Comparison of ENCODE assay signal across 17 cellular contexts in the genomic region with DNA sequence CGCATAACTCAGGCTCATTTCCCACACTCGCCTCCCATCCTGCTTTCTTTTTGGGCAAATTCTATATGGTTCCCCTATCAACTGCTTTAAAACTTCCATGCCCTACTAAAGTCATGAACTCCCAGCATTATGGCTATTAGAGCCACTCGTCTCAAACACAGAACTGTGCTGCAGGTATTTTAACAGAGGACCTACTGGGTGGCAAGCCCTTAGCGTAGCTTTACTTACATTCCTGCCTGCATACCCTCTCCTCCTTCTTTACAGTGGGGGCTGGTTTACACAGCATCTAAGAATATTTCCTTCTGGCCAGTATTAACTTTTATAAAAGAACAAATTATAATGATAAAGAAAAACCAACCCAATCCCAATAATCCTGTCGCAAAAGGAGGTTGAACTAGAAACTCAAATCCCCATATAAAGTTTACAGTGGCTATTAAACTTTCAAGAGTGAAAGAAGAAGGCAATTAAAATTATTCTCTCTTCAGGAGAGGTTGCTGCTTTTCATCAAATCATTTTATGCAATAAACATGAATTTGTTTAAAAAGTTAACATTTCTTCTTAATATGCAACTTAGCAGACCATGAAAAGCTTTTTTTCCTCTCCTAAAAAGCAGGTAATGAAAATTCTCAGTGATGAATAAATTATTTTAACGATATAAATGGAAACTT.
DNase-seq lines count a peak whose midpoint lies in the region; ATAC-seq and TF ChIP-seq lines count a peak whose summit lies in the region.
"Had no signal": no experiment of that assay in that cellular context is flagged by ENCODE, and none has a peak within 500 bp of the region (broad histone marks: within the 10 kb centered on the region; RNA-seq: fewer than 3 reads in every experiment).

No MANE protein-coding gene starts in this region.

- no peaks in the 10 kb centered on the region for H3K9me3 ChIP-seq in HEK293 (ENCODE audit: control insufficient read depth, insufficient read depth, low read depth, low read length)
- H3K9me3 ChIP-seq: BLaER1, Caco-2 had no signal

- H3K36me3 Mint-ChIP-seq in WTC11 (peaks cover 10% of the 10 kb centered on the region), glutamatergic neuron (ENCODE audit: unreplicated experiment) (peaks cover 5% of the 10 kb centered on the region)
- H3K36me3 Mint-ChIP-seq: CD4-positive, CD25-positive, alpha-beta regulatory T cell; CD8-positive, alpha-beta T cell had no signal

- CTCF ChIA-PET in HEK293 (lab: Yijun Ruan, JAX) (no interaction called here), WTC11 (lab: Charles Lee) (no interaction called here)

- H3K27me3 Mint-ChIP-seq in WTC11 (ENCODE audit: low read depth) (no peaks in the 10 kb centered on the region), glutamatergic neuron (ENCODE audit: unreplicated experiment) (peaks cover 21% of the 10 kb centered on the region)
- H3K27me3 Mint-ChIP-seq: B cell; CD4-positive, CD25-positive, alpha-beta regulatory T cell had no signal

- peaks cover 75% of the 10 kb centered on the region for H3K4me1 Mint-ChIP-seq in WTC11
- peaks cover 64% of the 10 kb centered on the region for H3K4me1 Mint-ChIP-seq in glutamatergic neuron (ENCODE audit: low read depth, unreplicated experiment)
- H3K4me1 Mint-ChIP-seq: B cell; CD4-positive, CD25-positive, alpha-beta regulatory T cell had no signal

- DNase-seq in WTC11 (ENCODE audit: low spot score) (no peak), glutamatergic neuron (no peak), 8988T (no peak), NCI-H2081 treated with DMSO at 0.1 percent for 48 hours (lab: John Stamatoyannopoulos, UW) (no peak), hepatic stellate cell (ENCODE audit: low spot score) (no peak)
- DNase-seq: Caco-2; CD4-positive, CD25-positive, alpha-beta regulatory T cell; CD8-positive, alpha-beta T cell; DMS153; DND-41; GM23248; HCEC 1CT; HFFc6 had no signal

- H3K4me3 Mint-ChIP-seq in WTC11 (no peak overlapping the region), glutamatergic neuron (ENCODE audit: unreplicated experiment) (no peak overlapping the region)
- H3K4me3 Mint-ChIP-seq: B cell; CD4-positive, CD25-positive, alpha-beta regulatory T cell; CD8-positive, alpha-beta T cell; HFFc6 had no signal

- peaks cover 18% of the 10 kb centered on the region for H3K4me1 ChIP-seq in HEK293 (ENCODE audit: control insufficient read depth, insufficient read depth, low read length)
- H3K4me1 ChIP-seq: BLaER1, Caco-2 had no signal

- no peaks in the 10 kb centered on the region for H3K36me3 ChIP-seq in HEK293 (ENCODE audit: control insufficient read depth in 2 of 2, insufficient read depth in 1 of 2, low read length in 2 of 2)
- H3K36me3 ChIP-seq: BLaER1 had no signal

- POLR2A ChIA-PET in HEK293 (lab: Yijun Ruan, JAX) = no interaction called here
- POLR2A ChIA-PET in WTC11 (lab: Charles Lee) = no interaction called here

- H3K4me3 ChIP-seq in HEK293 (ENCODE audit: low read depth, low read length) = no peak overlapping the region
- H3K4me3 ChIP-seq: BLaER1, GM23248 had no signal

- H3K27ac ChIP-seq in HEK293 (ENCODE audit: extremely low read depth, low read depth, low read length) = no peak overlapping the region
- H3K27ac ChIP-seq: BLaER1, C4-2B, GM23248 had no signal

- H3K9me3 Mint-ChIP-seq in WTC11 = peaks cover 6% of the 10 kb centered on the region
- peaks cover 45% of the 10 kb centered on the region for H3K9me3 Mint-ChIP-seq in glutamatergic neuron (ENCODE audit: unreplicated experiment)

- H3K27ac Mint-ChIP-seq in WTC11 (peak overlapping the region; percentile 62; the same call in 1 of the 2 replicates), glutamatergic neuron (ENCODE audit: unreplicated experiment) (peak overlapping the region; percentile 40)
- H3K27ac Mint-ChIP-seq: B cell; CD4-positive, CD25-positive, alpha-beta regulatory T cell; CD8-positive, alpha-beta T cell; HFFc6 had no signal

- peak; percentile 65 for ATAC-seq in WTC11
- ATAC-seq: CD8-positive, alpha-beta T cell had no signal

- no peak for TF ChIP-seq CTCF in HEK293 (tag by site-specific recombination; IDR thresholded peaks at IDR 0.05)
- no peak for TF ChIP-seq CTCF in WTC11 (IDR thresholded peaks at IDR 0.05)
- TF ChIP-seq CTCF in glutamatergic neuron (IDR thresholded peaks at IDR 0.05; ENCODE audit: partially characterized antibody, unreplicated experiment) = no peak

TF ChIP-seq in HEK293, 187 proteins besides CTCF, POLR2A, EP300 and RAD21:
- TF ChIP-seq MZF1 (tag by site-specific recombination; IDR thresholded peaks at IDR 0.05; ENCODE audit: borderline replicate concordance) (0 out of 2 replicates have a peak, but pooled peaks have one; percentile 27), ZNF776 (tag by site-specific recombination; IDR thresholded peaks at IDR 0.05; ENCODE audit: borderline replicate concordance) (no peak)
- TF ChIP-seq, protein P1, sequence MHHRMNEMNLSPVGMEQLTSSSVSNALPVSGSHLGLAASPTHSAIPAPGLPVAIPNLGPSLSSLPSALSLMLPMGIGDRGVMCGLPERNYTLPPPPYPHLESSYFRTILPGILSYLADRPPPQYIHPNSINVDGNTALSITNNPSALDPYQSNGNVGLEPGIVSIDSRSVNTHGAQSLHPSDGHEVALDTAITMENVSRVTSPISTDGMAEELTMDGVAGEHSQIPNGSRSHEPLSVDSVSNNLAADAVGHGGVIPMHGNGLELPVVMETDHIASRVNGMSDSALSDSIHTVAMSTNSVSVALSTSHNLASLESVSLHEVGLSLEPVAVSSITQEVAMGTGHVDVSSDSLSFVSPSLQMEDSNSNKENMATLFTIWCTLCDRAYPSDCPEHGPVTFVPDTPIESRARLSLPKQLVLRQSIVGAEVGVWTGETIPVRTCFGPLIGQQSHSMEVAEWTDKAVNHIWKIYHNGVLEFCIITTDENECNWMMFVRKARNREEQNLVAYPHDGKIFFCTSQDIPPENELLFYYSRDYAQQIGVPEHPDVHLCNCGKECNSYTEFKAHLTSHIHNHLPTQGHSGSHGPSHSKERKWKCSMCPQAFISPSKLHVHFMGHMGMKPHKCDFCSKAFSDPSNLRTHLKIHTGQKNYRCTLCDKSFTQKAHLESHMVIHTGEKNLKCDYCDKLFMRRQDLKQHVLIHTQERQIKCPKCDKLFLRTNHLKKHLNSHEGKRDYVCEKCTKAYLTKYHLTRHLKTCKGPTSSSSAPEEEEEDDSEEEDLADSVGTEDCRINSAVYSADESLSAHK (tag by site-specific recombination; IDR thresholded peaks at IDR 0.05) = 0 out of 2 replicates have a peak, but pooled peaks have one; percentile 10
- TF ChIP-seq, protein P2, sequence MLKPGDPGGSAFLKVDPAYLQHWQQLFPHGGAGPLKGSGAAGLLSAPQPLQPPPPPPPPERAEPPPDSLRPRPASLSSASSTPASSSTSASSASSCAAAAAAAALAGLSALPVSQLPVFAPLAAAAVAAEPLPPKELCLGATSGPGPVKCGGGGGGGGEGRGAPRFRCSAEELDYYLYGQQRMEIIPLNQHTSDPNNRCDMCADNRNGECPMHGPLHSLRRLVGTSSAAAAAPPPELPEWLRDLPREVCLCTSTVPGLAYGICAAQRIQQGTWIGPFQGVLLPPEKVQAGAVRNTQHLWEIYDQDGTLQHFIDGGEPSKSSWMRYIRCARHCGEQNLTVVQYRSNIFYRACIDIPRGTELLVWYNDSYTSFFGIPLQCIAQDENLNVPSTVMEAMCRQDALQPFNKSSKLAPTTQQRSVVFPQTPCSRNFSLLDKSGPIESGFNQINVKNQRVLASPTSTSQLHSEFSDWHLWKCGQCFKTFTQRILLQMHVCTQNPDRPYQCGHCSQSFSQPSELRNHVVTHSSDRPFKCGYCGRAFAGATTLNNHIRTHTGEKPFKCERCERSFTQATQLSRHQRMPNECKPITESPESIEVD (tag by site-specific recombination; IDR thresholded peaks at IDR 0.05) = peak; percentile 80
TF ChIP-seq in HEK293: peak in this region for 3.

TF ChIP-seq in WTC11, 78 proteins besides CTCF, POLR2A, EP300 and RAD21 (continues in another document):
- TF ChIP-seq STAT6 (CRISPR knock-in tag; conservative IDR thresholded peaks at IDR 0.05; ENCODE audit: low read depth) = no peak
